23 cellular contexts compared by ENCODE assay signal in the genomic region with DNA sequence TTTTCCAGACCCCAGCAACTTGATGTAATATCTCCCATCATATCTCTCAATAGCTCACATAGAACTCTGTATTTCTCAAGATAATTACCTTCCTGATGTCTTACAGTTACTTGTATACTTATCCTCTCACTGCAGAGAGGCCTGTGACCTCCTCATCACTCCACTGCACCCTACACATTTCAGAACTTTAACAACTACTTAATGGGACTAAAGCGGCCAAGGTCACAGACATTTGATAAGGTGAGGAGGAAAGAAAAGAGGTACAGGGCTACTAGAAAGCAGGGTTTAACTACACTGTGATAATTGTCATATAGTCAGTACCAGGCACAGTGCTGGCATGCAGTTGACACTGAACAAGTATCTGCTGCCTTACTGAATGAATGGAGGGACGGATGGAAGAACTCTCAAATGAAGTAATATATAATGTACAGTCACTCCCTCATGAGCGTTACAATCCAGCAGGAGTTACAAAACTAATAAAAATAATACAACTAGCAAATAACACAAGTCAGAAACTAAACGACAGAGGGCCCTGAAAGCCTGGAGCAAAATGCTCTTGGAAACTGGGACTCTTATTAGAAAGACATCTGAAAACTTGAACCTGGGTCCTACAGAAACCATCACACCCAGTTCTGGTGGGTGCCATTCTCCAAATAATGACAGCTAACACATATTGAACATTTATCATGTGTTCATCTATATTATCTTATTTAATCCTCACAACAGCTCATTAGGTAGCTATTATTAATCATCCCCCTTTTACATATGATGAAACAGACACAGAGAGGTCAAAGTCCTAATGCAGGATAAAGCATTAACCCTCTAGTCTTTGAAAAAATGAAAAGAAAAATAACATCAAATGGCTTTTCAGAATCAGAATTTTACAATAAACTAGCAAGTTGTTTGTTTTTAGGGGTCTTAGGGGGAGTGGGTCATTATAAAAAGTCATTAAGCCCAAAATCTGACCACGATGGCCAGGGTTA.
"Had no signal": no experiment of that assay in that cellular context is flagged by ENCODE, and none has a peak within 500 bp of the region (broad histone marks: within the 10 kb centered on the region; RNA-seq: fewer than 3 reads in every experiment).

No MANE protein-coding gene starts in this region.

- H3K9ac ChIP-seq: parathyroid adenoma had no signal

- H3K36me3 ChIP-seq: adrenal gland, esophagus squamous epithelium, heart right ventricle, neutrophil, right lobe of liver had no signal

- H3K36me3 Mint-ChIP-seq: immature natural killer cell, naive B cell, WTC11 had no signal

- H3K9me3 ChIP-seq: adrenal gland, esophagus squamous epithelium, heart right ventricle, neutrophil, right lobe of liver, testis had no signal

- DNase-seq: activated CD4-positive, alpha-beta T cell treated with anti-CD3 and anti-CD28 coated beads for 36 hours; activated CD4-positive, alpha-beta T cell treated with anti-CD3 and anti-CD28 coated beads, Interleukin-2, amount 50 U/mL, for 48 hours; activated naive CD4-positive, alpha-beta T cell treated with anti-CD3 and anti-CD28 coated beads, Interleukin-2, amount 10 ng/mL, durations not matched to agents 7 days and 5 days; activated T-cell treated with anti-CD3 and anti-CD28 coated beads, Interleukin-2, amount 50 U/mL, for 24 hours; cerebellar nuclear complex; effector CD8-positive, alpha-beta T cell; esophagus squamous epithelium; heart right ventricle; immature natural killer cell; kidney glomerular epithelial cell; left ventricle myocardium superior; naive B cell; right lobe of liver; stimulated activated CD4-positive, alpha-beta T cell treated with anti-CD3 and anti-CD28 coated beads, Interleukin-4, amount 100 ng/mL, for 1 hour; testis had no signal

- H3K27me3 Mint-ChIP-seq: activated CD4-positive, alpha-beta T cell treated with anti-CD3 and anti-CD28 coated beads for 36 hours; activated naive CD4-positive, alpha-beta T cell treated with anti-CD3 and anti-CD28 coated beads, Interleukin-2, amount 10 ng/mL, durations not matched to agents 7 days and 5 days; activated T-cell treated with anti-CD3 and anti-CD28 coated beads, Interleukin-2, amount 50 U/mL, for 24 hours; dendritic cell treated with granulocyte-macrophage colony-stimulating factor and Interleukin-4, amounts not matched to agents 40 ng/mL and 50 ng/mL, for 4 days; memory B cell; naive B cell had no signal

- H3K4me3 ChIP-seq: adrenal gland, esophagus squamous epithelium, heart right ventricle, right lobe of liver, smooth muscle cell, testis had no signal

- H3K27ac ChIP-seq: adrenal gland, esophagus squamous epithelium, heart right ventricle, neutrophil, parathyroid adenoma, right lobe of liver, testis had no signal

- H3K4me1 ChIP-seq: parathyroid adenoma had no signal

- H3K4me3 Mint-ChIP-seq: activated CD4-positive, alpha-beta T cell treated with anti-CD3 and anti-CD28 coated beads for 36 hours; activated naive CD4-positive, alpha-beta T cell treated with anti-CD3 and anti-CD28 coated beads, Interleukin-2, amount 10 ng/mL, durations not matched to agents 7 days and 5 days; activated T-cell treated with anti-CD3 and anti-CD28 coated beads, Interleukin-2, amount 50 U/mL, for 24 hours; dendritic cell treated with granulocyte-macrophage colony-stimulating factor and Interleukin-4, amounts not matched to agents 40 ng/mL and 50 ng/mL, for 4 days; immature natural killer cell; memory B cell; naive B cell; T-helper 2 cell treated with Interferon-gamma antibody and Interleukin-4, amounts not matched to agents 5 μg/mL and 100 μg/mL, for 36 hours; WTC11 had no signal

- ATAC-seq: activated CD4-positive, alpha-beta T cell treated with anti-CD3 and anti-CD28 coated beads for 36 hours; heart right ventricle; left ventricle myocardium superior; WTC11 had no signal

- H3K9me3 Mint-ChIP-seq: activated naive CD4-positive, alpha-beta T cell treated with anti-CD3 and anti-CD28 coated beads, Interleukin-2, amount 10 ng/mL, durations not matched to agents 7 days and 5 days; activated T-cell treated with anti-CD3 and anti-CD28 coated beads, Interleukin-2, amount 50 U/mL, for 24 hours; dendritic cell treated with granulocyte-macrophage colony-stimulating factor and Interleukin-4, amounts not matched to agents 40 ng/mL and 50 ng/mL, for 4 days; immature natural killer cell; memory B cell; naive B cell; T-helper 2 cell treated with Interferon-gamma antibody and Interleukin-4, amounts not matched to agents 5 μg/mL and 100 μg/mL, for 36 hours; WTC11 had no signal

- H3K27ac Mint-ChIP-seq: activated CD4-positive, alpha-beta T cell treated with anti-CD3 and anti-CD28 coated beads for 36 hours; activated naive CD4-positive, alpha-beta T cell treated with anti-CD3 and anti-CD28 coated beads, Interleukin-2, amount 10 ng/mL, durations not matched to agents 7 days and 5 days; activated T-cell treated with anti-CD3 and anti-CD28 coated beads, Interleukin-2, amount 50 U/mL, for 24 hours; dendritic cell treated with granulocyte-macrophage colony-stimulating factor and Interleukin-4, amounts not matched to agents 40 ng/mL and 50 ng/mL, for 4 days; memory B cell; T-helper 2 cell treated with Interferon-gamma antibody and Interleukin-4, amounts not matched to agents 5 μg/mL and 100 μg/mL, for 36 hours; WTC11 had no signal

- H3K27me3 ChIP-seq: adrenal gland, esophagus squamous epithelium, heart right ventricle, neutrophil, right lobe of liver, testis had no signal
